Comparison of ENCODE assay signal across 17 cellular contexts in genomic region chr19:4652075-4652474, GRCh38. TPM values are rescaled to one million over a fixed set of nuclear protein-coding genes. Genes with fewer than 3 reads are reported as not detected.
DNase-seq lines count a peak whose midpoint lies in the region; ATAC-seq, FAIRE-seq and TF ChIP-seq lines count a peak whose summit lies in the region.
"Had no signal": no experiment of that assay in that cellular context is flagged by ENCODE, and none has a peak within 500 bp of the region (broad histone marks: within the 10 kb centered on the region; RNA-seq: fewer than 3 reads in every experiment).

No MANE protein-coding gene starts in this region.

- TF ChIP-seq RAD21 in HepG2 (CRISPR knock-in tag; IDR thresholded peaks at IDR 0.05): no peak

- H4K20me1 ChIP-seq in HepG2 (ENCODE audit: insufficient read depth, low read length) (peaks cover 11% of the 10 kb centered on the region; the same call in 1 of the 2 replicates), osteoblast (ENCODE audit: insufficient read depth, low read length) (peaks cover 3% of the 10 kb centered on the region)

- TF ChIP-seq CTCF in HepG2 (CRISPR knock-in tag; IDR thresholded peaks at IDR 0.05): no peak
- TF ChIP-seq CTCF in right lobe of liver (IDR thresholded peaks at IDR 0.05): no peak
- no peak for TF ChIP-seq CTCF in kidney (IDR thresholded peaks at IDR 0.05; ENCODE audit: borderline replicate concordance, extremely low read depth, insufficient read depth)
- TF ChIP-seq CTCF in osteoblast (IDR thresholded peaks at IDR 0.05; ENCODE audit: extremely low read depth, low read depth, low read length): no peak

- in situ Hi-C loops in HepG2 (cut with HindIII; ENCODE audit: extremely low pct_ligation_motif_present, low pct_unique_long_range_greater_than_20kb): no loop called here

- H3K4me2 ChIP-seq in HepG2 (ENCODE audit: low read depth, low read length) (no peak overlapping the region), osteoblast (ENCODE audit: insufficient read depth, low read length) (no peak overlapping the region)
- H3K4me2 ChIP-seq: BLaER1 treated with 17β-estradiol and CSF1 and Interleukin-3, amounts not matched to agents 10 nM and 100 nM had no signal

- intact Hi-C loops in HepG2 (cut with micrococcal nuclease; ENCODE audit: unreplicated experiment) (loop anchor here (5.0 kb wide), 1 partner anchor 585 kb away; the partner anchor contains the start of gene ZBTB7A), right lobe of liver (cut with DNase I) (no loop called here), kidney (cut with DNase I) (no loop called here)

- peaks cover 17% of the 10 kb centered on the region for H3K4me1 ChIP-seq in HepG2 (ENCODE audit: insufficient read depth, low read length)
- H3K4me1 ChIP-seq in right lobe of liver: peaks cover 0 to 34% (median 13%) of the 10 kb centered on the region in 4 donors
- H3K4me1 ChIP-seq in kidney (ENCODE audit: control insufficient read depth in 1 of 2, insufficient read depth in 1 of 2, low read depth in 1 of 2, low read length in 2 of 2): peaks cover 0 to 10% of the 10 kb centered on the region in 2 donors
- H3K4me1 ChIP-seq in osteoblast (ENCODE audit: insufficient read depth, low read length): peaks cover 6% of the 10 kb centered on the region
- H3K4me1 ChIP-seq: HAP-1 had no signal

- TF ChIP-seq POLR2A in HepG2 (IDR thresholded peaks at IDR 0.05; ENCODE audit: insufficient read depth in 1 of 2, low read depth in 2 of 2, low read length in 2 of 2) (no peak), right lobe of liver (IDR thresholded peaks at IDR 0.05) (no peak)

- H3K27ac ChIP-seq in HepG2 (ENCODE audit: extremely low read length, insufficient read depth, low read length) (no peak overlapping the region), right lobe of liver (no peak overlapping the region), kidney (ENCODE audit: low read depth in 2 of 2, low read length in 2 of 2) (no peak overlapping the region), osteoblast (ENCODE audit: low read depth, low read length) (no peak overlapping the region)
- H3K27ac ChIP-seq: GM23248 had no signal

- no peak for TF ChIP-seq EP300 in HepG2 (IDR thresholded peaks at IDR 0.05; ENCODE audit: low read depth in 2 of 2, low read length in 2 of 2)
- no peak for TF ChIP-seq EP300 in HepG2 (CRISPR knock-in tag; IDR thresholded peaks at IDR 0.05; ENCODE audit: borderline replicate concordance)

- H2AFZ ChIP-seq in HepG2 (ENCODE audit: low read length): no peak overlapping the region
- no peak overlapping the region for H2AFZ ChIP-seq in osteoblast (ENCODE audit: low read length)
- H2AFZ ChIP-seq: GM23248 had no signal

- POLR2A ChIA-PET in HepG2 (lab: Yijun Ruan, JAX): no interaction called here

- DNase-seq in HepG2 (ENCODE audit: low spot score): no peak
- DNase-seq in right lobe of liver: no peak
- peak; percentile 74 for DNase-seq in kidney
- peak; percentile 46 for DNase-seq in osteoblast (ENCODE audit: insufficient read length, low spot score, missing footprints)
- DNase-seq in activated CD4-positive, alpha-beta T cell treated with anti-CD3 and anti-CD28 coated beads, Interleukin-2, amount 50 U/mL, for 48 hours: no peak
- DNase-seq in NCI-H345 (lab: John Stamatoyannopoulos, UW): no peak
- DNase-seq: Calu3; CD8-positive, alpha-beta T cell; DMS 273 treated with DMSO at 0.1 percent for 48 hours; DMS53; DND-41; EL; GM23248 had no signal

- no peaks in the 10 kb centered on the region for H3K9me3 ChIP-seq in HepG2 (ENCODE audit: low read length)
- no peaks in the 10 kb centered on the region for H3K9me3 ChIP-seq in right lobe of liver
- H3K9me3 ChIP-seq in kidney (ENCODE audit: control insufficient read depth in 1 of 2, low read length in 2 of 2): no peaks in the 10 kb centered on the region
- H3K9me3 ChIP-seq in osteoblast (ENCODE audit: low read depth, low read length): no peaks in the 10 kb centered on the region
- H3K9me3 ChIP-seq: BLaER1 treated with 17β-estradiol and CSF1 and Interleukin-3, amounts not matched to agents 10 nM and 100 nM; HAP-1 had no signal

- H3K79me2 ChIP-seq in HepG2 (ENCODE audit: insufficient read depth, low read length) (peaks cover 6% of the 10 kb centered on the region), osteoblast (ENCODE audit: insufficient read depth, low read length) (no peaks in the 10 kb centered on the region)

- H3K9ac ChIP-seq in HepG2 (ENCODE audit: insufficient read depth, low read depth, low read length) (no peak overlapping the region), kidney (ENCODE audit: low read length in 2 of 2) (no peak overlapping the region)
- H3K9ac ChIP-seq: BLaER1 treated with 17β-estradiol and CSF1 and Interleukin-3, amounts not matched to agents 10 nM and 100 nM; GM23248 had no signal

- H3K27me3 ChIP-seq in HepG2 (ENCODE audit: control insufficient read depth in 1 of 2, insufficient read depth in 2 of 2, low read length in 2 of 2): no peaks in the 10 kb centered on the region
- no peaks in the 10 kb centered on the region for H3K27me3 ChIP-seq in right lobe of liver
- H3K27me3 ChIP-seq in osteoblast (ENCODE audit: insufficient read depth, low read length): no peaks in the 10 kb centered on the region
- H3K27me3 ChIP-seq: BLaER1 treated with 17β-estradiol and CSF1 and Interleukin-3, amounts not matched to agents 10 nM and 100 nM had no signal

- BruUV-seq in HepG2 (replicated peaks; lab: Mats Ljungman, UMichigan): no TSS peak

- H3K4me3 ChIP-seq in HepG2 (replicated peaks in 1 of 3; ENCODE audit: insufficient read depth in 1 of 3, low read depth in 2 of 3, low read length in 3 of 3) (no peak overlapping the region), right lobe of liver (no peak overlapping the region), kidney (ENCODE audit: low read length in 2 of 2) (no peak overlapping the region), osteoblast (ENCODE audit: insufficient read depth, low read length) (no peak overlapping the region)
- H3K4me3 ChIP-seq: BLaER1 treated with 17β-estradiol and CSF1 and Interleukin-3, amounts not matched to agents 10 nM and 100 nM; GM23248; HAP-1 had no signal

- H3K36me3 ChIP-seq in HepG2 (replicated peaks in 1 of 2; ENCODE audit: control insufficient read depth in 1 of 2, insufficient read depth in 2 of 2, low read length in 2 of 2): peaks cover 7 to 35% of the 10 kb centered on the region in 2 experiments; a peak in 4 of 5 replicates
- H3K36me3 ChIP-seq in right lobe of liver: peaks cover 0 to 15% (median 2%) of the 10 kb centered on the region in 4 donors
- no peaks in the 10 kb centered on the region for H3K36me3 ChIP-seq in kidney (ENCODE audit: control insufficient read depth in 1 of 2, insufficient read depth in 2 of 2, low read length in 2 of 2)
- peaks cover 11% of the 10 kb centered on the region for H3K36me3 ChIP-seq in osteoblast (ENCODE audit: insufficient read depth, low read length)

- FAIRE-seq in HepG2 (lab: Jason Lieb, UNC) (no peak), kidney (lab: Jason Lieb, UNC) (no peak)
- FAIRE-seq: GM12891, GM18507 had no signal

- WGBS in HepG2 (ENCODE audit: low lambda C conversion rate): 94% methylated on average over 14 of the region's 44 CpGs
- WGBS in right lobe of liver (ENCODE audit: insufficient coverage, low coverage, low lambda C conversion rate, missing lambda C conversion rate): no CpG with 5 or more reads among the region's 44 CpGs

- ATAC-seq in HepG2: no peak
- ATAC-seq in right lobe of liver: no peak
- ATAC-seq: CD8-positive, alpha-beta T cell had no signal

- CTCF ChIA-PET in HepG2 (lab: Yijun Ruan, JAX; ENCODE audit: low intra/inter-chr PET ratio, low total read pairs): no interaction called here

RNA-seq across cellular contexts. Expression of gene TNFAIP8L1, which starts 12.8 kb away (rescaled TPM):
- total RNA-seq in HepG2 (2016; rRNA removed; fragmentation: Illumina TruSeq; extraction: Trizol) (18.9 and 21.4 TPM in 2 replicates), right lobe of liver (10 to 100 TPM; 16.6 to 26.4 (median 22.8) TPM), kidney (11.5 TPM), osteoblast (1.8 TPM in 2 replicates)
- 5.7 and 6.2 TPM in 2 replicates for total RNA-seq in HepG2 (2016; cell fraction: cytosol; rRNA removed; fragmentation: Illumina TruSeq; extraction: Trizol; ENCODE audit: low read depth)
- total RNA-seq in HepG2 (2016; cell fraction: insoluble cytoplasmic fraction; rRNA removed; fragmentation: Illumina TruSeq; extraction: Trizol): 15.8 and 20.8 TPM in 2 replicates
- total RNA-seq in HepG2 (2016; cell fraction: membrane; rRNA removed; fragmentation: Illumina TruSeq; extraction: Trizol): 17.1 and 17.6 TPM in 2 replicates
- 9.7 and 12.6 TPM in 2 replicates for total RNA-seq in HepG2 (2016; cell fraction: nucleus; rRNA removed; fragmentation: Illumina TruSeq; extraction: Trizol)
- polyA plus RNA-seq in HepG2 (2011; rRNA removed) (13.4 and 14.2 TPM in 2 replicates), kidney (ENCODE audit: insufficient read depth, low read depth, low replicate concordance) (16.0 TPM)
- polyA plus RNA-seq in HepG2 (2011; cell fraction: cytosol; rRNA removed): 16.1 and 16.8 TPM in 2 replicates
- polyA plus RNA-seq in HepG2 (2011; cell fraction: nucleus; rRNA removed): 7.6 and 8.4 TPM in 2 replicates
- polyA plus RNA-seq in HepG2 (2012): 11.6 and 15.1 TPM in 2 replicates
- 5.3 and 5.7 TPM in 2 replicates for polyA plus RNA-seq in HepG2 (2016; cell fraction: cytosol; fragmentation: Illumina TruSeq; extraction: Trizol; ENCODE audit: low read depth)
- 20.0 and 23.7 TPM in 2 replicates for polyA plus RNA-seq in HepG2 (2016; cell fraction: insoluble cytoplasmic fraction; fragmentation: Illumina TruSeq; extraction: Trizol; ENCODE audit: low read depth)
- polyA plus RNA-seq in HepG2 (2016; cell fraction: membrane; fragmentation: Illumina TruSeq; extraction: Trizol; ENCODE audit: low read depth): 13.6 and 14.4 TPM in 2 replicates
- polyA plus RNA-seq in HepG2 (2016; cell fraction: nucleus; fragmentation: Illumina TruSeq; extraction: Trizol; ENCODE audit: insufficient read depth, low read depth): 15.4 and 17.2 TPM in 2 replicates
- polyA minus RNA-seq in HepG2 (2011; rRNA and poly(A)+ RNA removed; ENCODE audit: low replicate concordance): 2.7 and 20.5 TPM in 2 replicates
- 10.1 and 10.4 TPM in 2 replicates for polyA minus RNA-seq in HepG2 (2011; cell fraction: cytosol; rRNA and poly(A)+ RNA removed)
- polyA minus RNA-seq in HepG2 (2011; cell fraction: nucleus; rRNA and poly(A)+ RNA removed): 8.8 and 9.0 TPM in 2 replicates

RNA-seq across cellular contexts. Expression of gene MYDGF, which starts 18.1 kb away (rescaled TPM):
- total RNA-seq in HepG2 (2016; rRNA removed; fragmentation: Illumina TruSeq; extraction: Trizol): 51.2 and 116 TPM in 2 replicates
- 22.6 and 23.9 TPM in 2 replicates for total RNA-seq in HepG2 (2016; cell fraction: cytosol; rRNA removed; fragmentation: Illumina TruSeq; extraction: Trizol; ENCODE audit: low read depth)
- 51.8 and 121 TPM in 2 replicates for total RNA-seq in HepG2 (2016; cell fraction: insoluble cytoplasmic fraction; rRNA removed; fragmentation: Illumina TruSeq; extraction: Trizol)
- total RNA-seq in HepG2 (2016; cell fraction: membrane; rRNA removed; fragmentation: Illumina TruSeq; extraction: Trizol): 39.4 and 44.5 TPM in 2 replicates
- total RNA-seq in HepG2 (2016; cell fraction: nucleus; rRNA removed; fragmentation: Illumina TruSeq; extraction: Trizol): 80.0 and 98.1 TPM in 2 replicates
- 195 and 198 TPM in 2 replicates for polyA plus RNA-seq in HepG2 (2011; rRNA removed)
- 230 and 342 TPM in 2 replicates for polyA plus RNA-seq in HepG2 (2011; cell fraction: cytosol; rRNA removed)
- polyA plus RNA-seq in HepG2 (2011; cell fraction: nucleus; rRNA removed): 115 and 125 TPM in 2 replicates
- polyA plus RNA-seq in HepG2 (2012): 153 and 214 TPM in 2 replicates
- 30.7 and 35.4 TPM in 2 replicates for polyA plus RNA-seq in HepG2 (2016; cell fraction: cytosol; fragmentation: Illumina TruSeq; extraction: Trizol; ENCODE audit: low read depth)
- polyA plus RNA-seq in HepG2 (2016; cell fraction: insoluble cytoplasmic fraction; fragmentation: Illumina TruSeq; extraction: Trizol; ENCODE audit: low read depth): 58.1 and 61.6 TPM in 2 replicates
- polyA plus RNA-seq in HepG2 (2016; cell fraction: membrane; fragmentation: Illumina TruSeq; extraction: Trizol; ENCODE audit: low read depth): 39.4 and 41.3 TPM in 2 replicates
- 174 and 190 TPM in 2 replicates for polyA plus RNA-seq in HepG2 (2016; cell fraction: nucleus; fragmentation: Illumina TruSeq; extraction: Trizol; ENCODE audit: insufficient read depth, low read depth)
- polyA minus RNA-seq in HepG2 (2011; rRNA and poly(A)+ RNA removed; ENCODE audit: low replicate concordance): 65.4 and 78.5 TPM in 2 replicates
- 53.5 and 66.5 TPM in 2 replicates for polyA minus RNA-seq in HepG2 (2011; cell fraction: cytosol; rRNA and poly(A)+ RNA removed)
- 27.7 and 29.1 TPM in 2 replicates for polyA minus RNA-seq in HepG2 (2011; cell fraction: nucleus; rRNA and poly(A)+ RNA removed)
- 10 to 100 TPM; 58.2 to 98.7 (median 72.2) TPM for total RNA-seq in right lobe of liver
- 75.8 TPM for total RNA-seq in kidney
- 85.5 TPM for polyA plus RNA-seq in kidney (ENCODE audit: insufficient read depth, low read depth, low replicate concordance)
- total RNA-seq in osteoblast: 152 and 161 TPM in 2 replicates

Comparison
In these comparisons a context has a peak if more than half of its experiments do, and no peak if none do; other contexts are left out.
1. DNase-seq: peak in kidney (single experiment) and osteoblast (single experiment); none in HepG2 (single experiment), right lobe of liver (0 of 3), activated CD4-positive, alpha-beta T cell treated with anti-CD3 and anti-CD28 coated beads, Interleukin-2, amount 50 U/mL, for 48 hours (0 of 2) and NCI-H345 (single experiment).